23 cellular contexts compared by ENCODE assay signal in the genomic region with DNA sequence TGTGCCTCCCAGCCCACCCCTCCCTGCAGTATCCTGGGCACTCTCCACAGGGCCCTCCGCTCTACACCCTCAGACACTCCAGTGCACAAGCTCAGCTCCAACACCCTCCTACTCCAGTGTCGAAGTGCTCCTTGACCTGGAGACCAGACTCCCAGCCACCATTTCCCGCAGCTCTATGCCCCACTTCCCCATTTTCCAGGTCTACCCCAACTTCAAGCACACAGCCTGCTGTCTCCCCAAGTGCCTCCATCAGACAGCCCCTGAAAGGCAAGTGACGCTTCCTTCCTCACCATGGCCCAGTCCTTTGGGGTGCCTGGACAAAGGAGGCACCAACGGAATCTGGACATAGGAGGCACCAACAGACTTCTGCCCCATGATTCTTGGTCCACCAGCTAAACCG. TPM values are rescaled to one million over a fixed set of nuclear protein-coding genes. Genes with fewer than 3 reads are reported as not detected.
DNase-seq lines count a peak whose midpoint lies in the region; ATAC-seq and TF ChIP-seq lines count a peak whose summit lies in the region.
"Had no signal": no experiment of that assay in that cellular context is flagged by ENCODE, and none has a peak within 500 bp of the region (broad histone marks: within the 10 kb centered on the region; RNA-seq: fewer than 3 reads in every experiment).

No MANE protein-coding gene starts in this region.

- no peak overlapping the region for H3K9ac ChIP-seq in neuronal stem cell (ENCODE audit: low read depth, low read length, poor library complexity)
- H3K9ac ChIP-seq: GM23248 had no signal

- H3K4ac ChIP-seq in neuronal stem cell (ENCODE audit: low read length): no peak overlapping the region

- H3F3A ChIP-seq in GM23338 (replicated peaks; ENCODE audit: low read depth): no peaks in the 10 kb centered on the region

- H3K27me3 ChIP-seq in GM23338 (ENCODE audit: insufficient read depth): no peaks in the 10 kb centered on the region
- no peaks in the 10 kb centered on the region for H3K27me3 ChIP-seq in neuronal stem cell (ENCODE audit: control insufficient read depth in 3 of 3, insufficient read depth in 3 of 3, low read depth in 1 of 3, low read length in 3 of 3)
- H3K27me3 ChIP-seq in adrenal gland: no peaks in the 10 kb centered on the region
- no peaks in the 10 kb centered on the region for H3K27me3 ChIP-seq in ascending aorta

- H3K27ac Mint-ChIP-seq in GM23338 (peak overlapping the region; percentile 32; the same call in 1 of the 2 replicates), T-helper 17 cell (peak overlapping the region; percentile 79), chondrocyte (ENCODE audit: unreplicated experiment) (no peak overlapping the region)
- H3K27ac Mint-ChIP-seq: B cell; CD8-positive, alpha-beta T cell had no signal

- H3K4me3 Mint-ChIP-seq in GM23338 (no peak overlapping the region; the same call in 2 of the 3 replicates), T-helper 17 cell (no peak overlapping the region), chondrocyte (ENCODE audit: unreplicated experiment) (no peak overlapping the region)
- H3K4me3 Mint-ChIP-seq: B cell; CD8-positive, alpha-beta T cell had no signal

- H3K27ac ChIP-seq in GM23338 (ENCODE audit: low read depth) (no peak overlapping the region), neuronal stem cell (replicated peaks; ENCODE audit: low read length) (no peak overlapping the region), adrenal gland (no peak overlapping the region), ascending aorta (no peak overlapping the region)
- H3K27ac ChIP-seq: C4-2B, GM23248, PC-9 had no signal

- peak overlapping the region; percentile 32 for H3K18ac ChIP-seq in neuronal stem cell (ENCODE audit: low read length)

- H3K4me1 Mint-ChIP-seq in GM23338: no peaks in the 10 kb centered on the region
- peaks cover 10% of the 10 kb centered on the region for H3K4me1 Mint-ChIP-seq in T-helper 17 cell
- peaks cover 2% of the 10 kb centered on the region for H3K4me1 Mint-ChIP-seq in chondrocyte (ENCODE audit: low read depth)

- TF ChIP-seq CTCF in GM23338 (conservative IDR thresholded peaks at IDR 0.05; ENCODE audit: low read depth in 2 of 2) (no peak), chondrocyte (IDR thresholded peaks at IDR 0.05) (no peak), adrenal gland (IDR thresholded peaks at IDR 0.05) (no peak), ascending aorta (IDR thresholded peaks at IDR 0.05) (no peak)

- no peaks in the 10 kb centered on the region for H3K9me3 ChIP-seq in T-helper 17 cell (ENCODE audit: control insufficient read depth, low read length, poor library complexity, severe bottlenecking)
- no peaks in the 10 kb centered on the region for H3K9me3 ChIP-seq in neuronal stem cell (replicated peaks in 1 of 2; ENCODE audit: control insufficient read depth in 2 of 2, insufficient read depth in 1 of 2, low read depth in 1 of 2, low read length in 2 of 2)
- no peaks in the 10 kb centered on the region for H3K9me3 ChIP-seq in adrenal gland (replicated peaks in 1 of 3)
- H3K9me3 ChIP-seq in ascending aorta: no peaks in the 10 kb centered on the region
- H3K9me3 ChIP-seq: Caco-2 had no signal

- H3K4me3 ChIP-seq in GM23338: no peak overlapping the region
- H3K4me3 ChIP-seq in neuronal stem cell (ENCODE audit: low read length in 2 of 2): peak overlapping the region in 1 of 2 donors; percentile 4
- H3K4me3 ChIP-seq in adrenal gland: no peak overlapping the region
- no peak overlapping the region for H3K4me3 ChIP-seq in ascending aorta
- H3K4me3 ChIP-seq: GM23248, PC-9 had no signal

- no peak for TF ChIP-seq POLR2A in adrenal gland (IDR thresholded peaks at IDR 0.05)

- no peak overlapping the region for H3K14ac ChIP-seq in neuronal stem cell (ENCODE audit: low read length)

- no peak overlapping the region for H2BK5ac ChIP-seq in neuronal stem cell (ENCODE audit: low read length)

- no peak overlapping the region for H2BK15ac ChIP-seq in neuronal stem cell (ENCODE audit: low read length)

- H3K4me2 ChIP-seq in GM23338: no peak overlapping the region
- no peak overlapping the region for H3K4me2 ChIP-seq in neuronal stem cell (ENCODE audit: insufficient read depth, low read length, poor library complexity, severe bottlenecking)
- H3K4me2 ChIP-seq: PC-9 had no signal

- no peaks in the 10 kb centered on the region for H3K9me2 ChIP-seq in GM23338 (ENCODE audit: insufficient read depth)

- DNase-seq in GM23338 (ENCODE audit: low spot score) (no peak), T-helper 17 cell (no peak), chondrocyte (ENCODE audit: low spot score) (peak; percentile 26), neuronal stem cell (ENCODE audit: low spot score) (no peak), adrenal gland (no peak), ascending aorta (ENCODE audit: low spot score in 2 of 2) (no peak), T-helper 9 cell (no peak)
- DNase-seq in effector CD8-positive, alpha-beta T cell (lab: John Stamatoyannopoulos, UW): no peak
- DNase-seq: Caco-2; CD8-positive, alpha-beta T cell; GM23248; HCEC 1CT; KG1; MM.1S; NCI-H1417; NCI-H1694; NCI-H2029 treated with DMSO at 0.1 percent for 48 hours; NCI-H526 treated with DMSO at 0.1 percent for 48 hours; PC-9; Right ventricle myocardium superior; RPMI8226 had no signal

- H2AFZ ChIP-seq in GM23338: no peak overlapping the region
- H2AFZ ChIP-seq in neuronal stem cell (ENCODE audit: low read length): no peak overlapping the region
- H2AFZ ChIP-seq: GM23248, PC-9 had no signal

- ATAC-seq in GM23338 (no peak), T-helper 17 cell (no peak)
- ATAC-seq: CD8-positive, alpha-beta T cell had no signal

- H2BK12ac ChIP-seq in neuronal stem cell (ENCODE audit: low read length): no peak overlapping the region

- no peak overlapping the region for H2BK120ac ChIP-seq in neuronal stem cell (ENCODE audit: low read depth, low read length)

- intact Hi-C loops in adrenal gland (cut with DNase I) (no loop called here), ascending aorta (cut with DNase I) (loop anchor here (10.0 kb wide), 1 partner anchor 577 kb away; the partner anchor contains the start of genes DUSP28 and RNPEPL1)

- no CpG with 5 or more reads among the region's 6 CpGs for WGBS in neuronal stem cell (ENCODE audit: extremely low coverage in 2 of 2, insufficient read length in 2 of 2, insufficient replicate concordance in 1 of 2), 2 donors
- 86 to 100% (median 94%) methylated on average over 4 to 6 of the region's 6 CpGs for WGBS in adrenal gland, 4 donors

- no peak overlapping the region for H4K91ac ChIP-seq in neuronal stem cell (ENCODE audit: low read depth, low read length, poor library complexity)

- peaks cover 45% of the 10 kb centered on the region for H3K79me2 ChIP-seq in GM23338 (replicated peaks; ENCODE audit: insufficient read depth)

- H3K27me3 Mint-ChIP-seq in GM23338 (ENCODE audit: insufficient read depth, low read depth, poor library complexity) (peaks cover 2% of the 10 kb centered on the region), T-helper 17 cell (no peaks in the 10 kb centered on the region), chondrocyte (ENCODE audit: low read depth) (no peaks in the 10 kb centered on the region)
- H3K27me3 Mint-ChIP-seq: B cell had no signal

- peaks cover 30% of the 10 kb centered on the region for H3K36me3 Mint-ChIP-seq in GM23338 (ENCODE audit: low read depth)
- H3K36me3 Mint-ChIP-seq in T-helper 17 cell (ENCODE audit: low read depth): peaks cover 3% of the 10 kb centered on the region
- H3K36me3 Mint-ChIP-seq in chondrocyte (ENCODE audit: low read depth): no peaks in the 10 kb centered on the region

- H3K9me3 Mint-ChIP-seq in GM23338 (no peaks in the 10 kb centered on the region), chondrocyte (ENCODE audit: low read depth) (no peaks in the 10 kb centered on the region)
- H3K9me3 Mint-ChIP-seq: CD8-positive, alpha-beta T cell had no signal

- H2AK5ac ChIP-seq in neuronal stem cell (ENCODE audit: low read depth, low read length): no peak overlapping the region

- peaks cover 13% of the 10 kb centered on the region for H4K20me1 ChIP-seq in GM23338 (replicated peaks; ENCODE audit: insufficient read depth)

- H3K4me1 ChIP-seq in GM23338 (ENCODE audit: insufficient read depth) (no peaks in the 10 kb centered on the region), neuronal stem cell (ENCODE audit: control insufficient read depth in 2 of 2, insufficient read depth in 1 of 2, low read depth in 1 of 2, low read length in 2 of 2) (no peaks in the 10 kb centered on the region), adrenal gland (replicated peaks in 1 of 2) (no peaks in the 10 kb centered on the region), ascending aorta (no peaks in the 10 kb centered on the region)
- H3K4me1 ChIP-seq: Caco-2 had no signal

- H3K36me3 ChIP-seq in GM23338 (ENCODE audit: insufficient read depth) (peaks cover 14% of the 10 kb centered on the region; the same call in 1 of the 2 replicates), neuronal stem cell (replicated peaks in 1 of 2; ENCODE audit: control insufficient read depth in 2 of 2, insufficient read depth in 2 of 2, low read length in 2 of 2) (peaks cover 13 to 67% of the 10 kb centered on the region in 2 donors), adrenal gland (replicated peaks in 1 of 2) (no peaks in the 10 kb centered on the region), ascending aorta (no peaks in the 10 kb centered on the region)

- H3K23ac ChIP-seq in neuronal stem cell (ENCODE audit: low read depth, low read length, poor library complexity): no peak overlapping the region

- peaks cover 8% of the 10 kb centered on the region for H3K79me1 ChIP-seq in neuronal stem cell (ENCODE audit: low read depth, low read length)

- no peak overlapping the region for H4K8ac ChIP-seq in neuronal stem cell (ENCODE audit: low read depth, low read length)

RNA-seq across cellular contexts. Expression of gene PASK, which starts 7.2 kb away (rescaled TPM):
- 37.6 and 38.4 TPM in 2 replicates for total RNA-seq in GM23338 (2014; rRNA removed; shearing (Covaris generic))
- polyA plus RNA-seq in GM23338 (2016; fragmentation: Nextera tagmentation; extraction: Ambion mirVana) (12.4 and 12.5 TPM in 2 replicates), adrenal gland (1 to 10 TPM; 2.1 to 4.4 (median 4.2) TPM)
- total RNA-seq in T-helper 17 cell (100 to 1,000 TPM; 108 to 163 TPM), chondrocyte (4.4 to 13.8 TPM (median 4.5 TPM) in 3 replicates), adrenal gland (1 to 10 TPM in 7 of 8 donors, under 1 TPM in 1; 0.72 to 8.9 (median 3.5) TPM), ascending aorta (not detected)
- 11.4 TPM for polyA plus RNA-seq in neuronal stem cell (2013, experiment 1 of 2)
- 10.5 TPM for polyA plus RNA-seq in neuronal stem cell (2013, experiment 2 of 2)

RNA-seq across cellular contexts. Expression of gene PPP1R7, which starts 8.2 kb away (rescaled TPM):
- 48.2 and 60.2 TPM in 2 replicates for total RNA-seq in GM23338 (2014; rRNA removed; shearing (Covaris generic))
- polyA plus RNA-seq in GM23338 (2016; fragmentation: Nextera tagmentation; extraction: Ambion mirVana) (94.3 and 98.6 TPM in 2 replicates), adrenal gland (100 to 1,000 TPM in 1 of 3 donors, 10 to 100 TPM in 2; 50.0 to 128 (median 72.3) TPM)
- total RNA-seq in T-helper 17 cell (10 to 100 TPM; 40.0 to 54.8 TPM), chondrocyte (43.1 to 54.2 TPM (median 44.3 TPM) in 3 replicates), adrenal gland (10 to 100 TPM; 26.2 to 79.9 (median 62.5) TPM), ascending aorta (4.2 TPM)
- polyA plus RNA-seq in neuronal stem cell (2013, experiment 1 of 2): 36.4 TPM
- polyA plus RNA-seq in neuronal stem cell (2013, experiment 2 of 2): 38.0 TPM

RNA-seq across cellular contexts. Expression of gene MTERF4, which starts 40.0 kb away (rescaled TPM):
- 58.0 and 63.6 TPM in 2 replicates for total RNA-seq in GM23338 (2014; rRNA removed; shearing (Covaris generic))
- 15.3 and 15.7 TPM in 2 replicates for polyA plus RNA-seq in GM23338 (2016; fragmentation: Nextera tagmentation; extraction: Ambion mirVana)
- 10 to 100 TPM; 66.7 to 82.9 TPM for total RNA-seq in T-helper 17 cell
- 21.5 to 34.1 TPM (median 22.6 TPM) in 3 replicates for total RNA-seq in chondrocyte
- polyA plus RNA-seq in neuronal stem cell (2013, experiment 1 of 2): 19.9 TPM
- 20.1 TPM for polyA plus RNA-seq in neuronal stem cell (2013, experiment 2 of 2)
- 10 to 100 TPM; 24.6 to 39.2 (median 30.9) TPM for total RNA-seq in adrenal gland
- polyA plus RNA-seq in adrenal gland: 10 to 100 TPM; 17.4 to 39.0 (median 32.2) TPM
- total RNA-seq in ascending aorta: 50.2 TPM

RNA-seq across cellular contexts. Expression of gene ANO7, which starts 46.4 kb away (rescaled TPM):
- total RNA-seq in GM23338 (2014; rRNA removed; shearing (Covaris generic)): 3.3 and 5.1 TPM in 2 replicates
- polyA plus RNA-seq in GM23338 (2016; fragmentation: Nextera tagmentation; extraction: Ambion mirVana) (3.6 and 4.0 TPM in 2 replicates), adrenal gland (1 to 10 TPM in 2 of 3 donors, under 1 TPM in 1; 0.48 to 2.1 (median 1.7) TPM)
- total RNA-seq in T-helper 17 cell (under 1 TPM; 0.16 to 0.20 TPM), chondrocyte (0.48 to 2.2 TPM (median 1.5 TPM) in 3 replicates), adrenal gland (1 to 10 TPM; 1.1 to 5.1 (median 2.1) TPM), ascending aorta (0.43 TPM)
- 1.3 TPM for polyA plus RNA-seq in neuronal stem cell (2013, experiment 1 of 2)
- polyA plus RNA-seq in neuronal stem cell (2013, experiment 2 of 2): 1.4 TPM
